In the genomic region with DNA sequence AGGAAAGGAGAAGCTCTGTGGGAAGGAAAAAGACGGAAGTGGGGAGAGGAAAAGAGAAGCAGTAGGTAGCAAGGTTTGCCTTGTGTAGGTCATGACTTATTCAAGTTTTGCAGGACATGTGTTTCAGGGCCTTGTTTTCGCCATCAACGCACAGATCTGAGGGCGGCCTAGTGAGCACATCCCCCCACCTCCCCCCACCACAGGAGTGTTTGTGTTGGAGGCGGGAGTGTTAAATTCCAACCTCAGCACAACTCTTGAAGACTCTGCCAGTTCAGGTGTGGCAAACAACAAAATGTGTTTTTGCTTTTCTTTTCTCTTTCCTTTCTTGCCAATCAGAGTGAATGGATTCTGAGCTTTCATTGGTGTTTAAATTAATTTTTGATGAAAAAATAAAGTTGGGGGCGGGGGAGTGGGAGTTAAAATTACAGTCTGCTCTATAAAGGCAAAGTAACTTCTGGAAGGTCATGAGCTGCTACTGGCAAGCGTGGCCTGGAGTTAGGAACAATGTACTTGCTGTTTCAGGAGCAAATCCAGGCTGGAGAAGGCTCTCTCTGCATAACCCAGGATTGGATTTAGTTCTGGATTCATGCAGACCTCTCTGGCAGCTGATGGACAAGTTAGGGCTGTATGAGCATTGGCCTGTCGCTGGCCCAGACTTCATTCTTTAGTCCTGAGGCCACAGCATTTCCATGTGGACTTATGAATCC, we compare ENCODE assay signal across 2 cellular contexts.
TF ChIP-seq lines count a peak whose summit lies in the region.

No MANE protein-coding gene starts in this region.

TF ChIP-seq in K562, 482 proteins besides CTCF, POLR2A, EP300 and RAD21 (continued from another document):
- TF ChIP-seq, protein P1, sequence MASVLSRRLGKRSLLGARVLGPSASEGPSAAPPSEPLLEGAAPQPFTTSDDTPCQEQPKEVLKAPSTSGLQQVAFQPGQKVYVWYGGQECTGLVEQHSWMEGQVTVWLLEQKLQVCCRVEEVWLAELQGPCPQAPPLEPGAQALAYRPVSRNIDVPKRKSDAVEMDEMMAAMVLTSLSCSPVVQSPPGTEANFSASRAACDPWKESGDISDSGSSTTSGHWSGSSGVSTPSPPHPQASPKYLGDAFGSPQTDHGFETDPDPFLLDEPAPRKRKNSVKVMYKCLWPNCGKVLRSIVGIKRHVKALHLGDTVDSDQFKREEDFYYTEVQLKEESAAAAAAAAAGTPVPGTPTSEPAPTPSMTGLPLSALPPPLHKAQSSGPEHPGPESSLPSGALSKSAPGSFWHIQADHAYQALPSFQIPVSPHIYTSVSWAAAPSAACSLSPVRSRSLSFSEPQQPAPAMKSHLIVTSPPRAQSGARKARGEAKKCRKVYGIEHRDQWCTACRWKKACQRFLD (CRISPR knock-in tag; IDR thresholded peaks at IDR 0.05), result 0 out of 2 replicates have a peak, but pooled peaks have one; percentile 17
- TF ChIP-seq, protein P2, sequence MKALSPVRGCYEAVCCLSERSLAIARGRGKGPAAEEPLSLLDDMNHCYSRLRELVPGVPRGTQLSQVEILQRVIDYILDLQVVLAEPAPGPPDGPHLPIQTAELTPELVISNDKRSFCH (CRISPR knock-in tag; IDR thresholded peaks at IDR 0.05), result no peak
- TF ChIP-seq, protein P2 (tag; IDR thresholded peaks at IDR 0.05), result no peak
- TF ChIP-seq, protein P3, sequence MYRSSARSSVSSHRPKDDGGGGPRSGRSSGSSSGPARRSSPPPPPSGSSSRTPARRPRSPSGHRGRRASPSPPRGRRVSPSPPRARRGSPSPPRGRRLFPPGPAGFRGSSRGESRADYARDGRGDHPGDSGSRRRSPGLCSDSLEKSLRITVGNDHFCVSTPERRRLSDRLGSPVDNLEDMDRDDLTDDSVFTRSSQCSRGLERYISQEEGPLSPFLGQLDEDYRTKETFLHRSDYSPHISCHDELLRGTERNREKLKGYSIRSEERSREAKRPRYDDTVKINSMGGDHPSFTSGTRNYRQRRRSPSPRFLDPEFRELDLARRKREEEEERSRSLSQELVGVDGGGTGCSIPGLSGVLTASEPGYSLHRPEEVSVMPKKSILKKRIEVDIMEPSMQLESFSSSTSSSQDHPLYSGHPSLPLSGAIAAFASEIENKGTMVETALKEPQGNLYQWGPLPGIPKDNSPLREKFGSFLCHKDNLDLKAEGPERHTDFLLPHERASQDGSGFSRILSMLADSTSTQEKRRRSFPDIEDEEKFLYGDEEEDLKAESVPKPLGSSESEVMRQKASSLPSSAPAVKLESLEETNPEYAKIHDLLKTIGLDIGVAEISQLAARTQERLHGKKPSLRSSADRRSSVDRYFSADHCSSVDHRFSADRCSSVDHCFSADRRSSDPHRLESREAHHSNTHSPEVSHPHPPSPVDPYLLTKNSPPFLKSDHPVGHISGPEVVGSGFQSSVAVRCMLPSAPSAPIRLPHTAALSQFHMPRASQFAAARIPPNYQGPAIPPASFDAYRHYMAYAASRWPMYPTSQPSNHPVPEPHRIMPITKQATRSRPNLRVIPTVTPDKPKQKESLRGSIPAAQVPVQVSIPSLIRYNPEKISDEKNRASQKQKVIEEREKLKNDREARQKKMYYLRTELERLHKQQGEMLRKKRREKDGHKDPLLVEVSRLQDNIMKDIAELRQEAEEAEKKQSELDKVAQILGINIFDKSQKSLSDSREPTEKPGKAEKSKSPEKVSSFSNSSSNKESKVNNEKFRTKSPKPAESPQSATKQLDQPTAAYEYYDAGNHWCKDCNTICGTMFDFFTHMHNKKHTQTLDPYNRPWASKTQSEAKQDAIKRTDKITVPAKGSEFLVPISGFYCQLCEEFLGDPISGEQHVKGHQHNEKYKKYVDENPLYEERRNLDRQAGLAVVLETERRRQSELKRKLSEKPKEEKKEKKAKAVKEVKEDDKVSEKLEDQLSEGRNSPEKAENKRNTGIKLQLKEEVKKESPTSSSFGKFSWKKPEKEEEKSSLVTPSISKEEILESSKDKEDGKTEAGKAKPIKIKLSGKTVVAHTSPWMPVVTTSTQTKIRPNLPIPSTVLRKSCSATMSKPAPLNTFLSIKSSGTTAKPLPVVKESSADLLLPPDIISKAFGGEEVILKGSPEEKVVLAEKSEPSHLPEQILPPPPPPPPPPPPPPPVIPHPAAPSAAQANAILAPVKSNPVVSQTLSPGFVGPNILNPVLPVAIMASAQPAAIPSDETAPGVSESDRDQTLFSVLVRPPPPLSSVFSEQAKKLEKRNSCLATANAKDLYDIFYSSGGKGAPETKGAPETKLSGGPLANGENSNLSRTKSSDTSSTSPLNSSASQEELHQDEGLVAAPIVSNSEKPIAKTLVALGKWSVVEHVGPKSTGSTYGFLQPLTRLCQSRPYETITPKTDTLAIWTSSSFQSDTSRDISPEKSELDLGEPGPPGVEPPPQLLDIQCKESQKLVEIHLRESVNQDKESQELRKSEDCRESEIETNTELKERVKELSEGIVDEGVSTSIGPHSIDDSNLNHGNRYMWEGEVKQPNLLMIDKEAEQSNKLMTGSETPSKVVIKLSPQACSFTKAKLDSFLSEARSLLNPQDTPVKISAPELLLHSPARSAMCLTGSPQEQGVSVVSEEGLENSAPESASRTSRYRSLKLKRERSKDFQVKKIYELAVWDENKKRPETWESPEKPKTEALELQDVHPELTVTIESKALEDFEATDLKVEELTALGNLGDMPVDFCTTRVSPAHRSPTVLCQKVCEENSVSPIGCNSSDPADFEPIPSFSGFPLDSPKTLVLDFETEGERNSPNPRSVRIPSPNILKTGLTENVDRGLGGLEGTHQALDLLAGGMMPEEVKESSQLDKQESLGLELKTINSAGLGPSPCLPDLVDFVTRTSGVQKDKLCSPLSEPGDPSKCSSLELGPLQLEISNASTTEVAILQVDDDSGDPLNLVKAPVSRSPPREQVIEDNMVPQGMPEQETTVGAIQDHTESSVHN (IDR thresholded peaks at IDR 0.05; ENCODE audit: borderline replicate concordance in 1 of 2, low read depth in 1 of 2), result no peak
- 0 out of 2 replicates have a peak, but pooled peaks have one; percentile 41 for TF ChIP-seq ZNF644 (tag; IDR thresholded peaks at IDR 0.05; ENCODE audit: low read depth)

TF ChIP-seq in SK-N-SH treated with all-trans-retinoic acid at 6 μM for 48 hours, 23 proteins besides CTCF, POLR2A, EP300 and RAD21 (continued from another document):
- TF ChIP-seq, protein P4, sequence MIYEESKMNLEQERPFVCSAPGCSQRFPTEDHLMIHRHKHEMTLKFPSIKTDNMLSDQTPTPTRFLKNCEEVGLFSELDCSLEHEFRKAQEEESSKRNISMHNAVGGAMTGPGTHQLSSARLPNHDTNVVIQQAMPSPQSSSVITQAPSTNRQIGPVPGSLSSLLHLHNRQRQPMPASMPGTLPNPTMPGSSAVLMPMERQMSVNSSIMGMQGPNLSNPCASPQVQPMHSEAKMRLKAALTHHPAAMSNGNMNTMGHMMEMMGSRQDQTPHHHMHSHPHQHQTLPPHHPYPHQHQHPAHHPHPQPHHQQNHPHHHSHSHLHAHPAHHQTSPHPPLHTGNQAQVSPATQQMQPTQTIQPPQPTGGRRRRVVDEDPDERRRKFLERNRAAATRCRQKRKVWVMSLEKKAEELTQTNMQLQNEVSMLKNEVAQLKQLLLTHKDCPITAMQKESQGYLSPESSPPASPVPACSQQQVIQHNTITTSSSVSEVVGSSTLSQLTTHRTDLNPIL (CRISPR knock-in tag; IDR thresholded peaks at IDR 0.05; ENCODE audit: low read depth), result no peak
- TF ChIP-seq ZNF565 (CRISPR knock-in tag; conservative IDR thresholded peaks at IDR 0.05; ENCODE audit: low read depth) (no peak), RARB (CRISPR knock-in tag; IDR thresholded peaks at IDR 0.05) (no peak), TOX (CRISPR knock-in tag; IDR thresholded peaks at IDR 0.05; ENCODE audit: borderline replicate concordance) (no peak), GLIS3 (CRISPR knock-in tag; IDR thresholded peaks at IDR 0.05) (no peak), TCF4 (CRISPR knock-in tag; IDR thresholded peaks at IDR 0.05; ENCODE audit: borderline replicate concordance) (no peak), SNAI2 (CRISPR knock-in tag; IDR thresholded peaks at IDR 0.05) (no peak), ZNF70 (CRISPR knock-in tag; IDR thresholded peaks at IDR 0.05) (no peak), PPARA (CRISPR knock-in tag; IDR thresholded peaks at IDR 0.05; ENCODE audit: borderline replicate concordance) (no peak), ZFP3 (CRISPR knock-in tag; IDR thresholded peaks at IDR 0.05) (no peak), CSDC2 (CRISPR knock-in tag; IDR thresholded peaks at IDR 0.05) (no peak), ESRRG (CRISPR knock-in tag; IDR thresholded peaks at IDR 0.05) (no peak), ZFP30 (CRISPR knock-in tag; IDR thresholded peaks at IDR 0.05) (no peak), ISL1 (CRISPR knock-in tag; IDR thresholded peaks at IDR 0.05) (no peak)
- TF ChIP-seq, protein P5, sequence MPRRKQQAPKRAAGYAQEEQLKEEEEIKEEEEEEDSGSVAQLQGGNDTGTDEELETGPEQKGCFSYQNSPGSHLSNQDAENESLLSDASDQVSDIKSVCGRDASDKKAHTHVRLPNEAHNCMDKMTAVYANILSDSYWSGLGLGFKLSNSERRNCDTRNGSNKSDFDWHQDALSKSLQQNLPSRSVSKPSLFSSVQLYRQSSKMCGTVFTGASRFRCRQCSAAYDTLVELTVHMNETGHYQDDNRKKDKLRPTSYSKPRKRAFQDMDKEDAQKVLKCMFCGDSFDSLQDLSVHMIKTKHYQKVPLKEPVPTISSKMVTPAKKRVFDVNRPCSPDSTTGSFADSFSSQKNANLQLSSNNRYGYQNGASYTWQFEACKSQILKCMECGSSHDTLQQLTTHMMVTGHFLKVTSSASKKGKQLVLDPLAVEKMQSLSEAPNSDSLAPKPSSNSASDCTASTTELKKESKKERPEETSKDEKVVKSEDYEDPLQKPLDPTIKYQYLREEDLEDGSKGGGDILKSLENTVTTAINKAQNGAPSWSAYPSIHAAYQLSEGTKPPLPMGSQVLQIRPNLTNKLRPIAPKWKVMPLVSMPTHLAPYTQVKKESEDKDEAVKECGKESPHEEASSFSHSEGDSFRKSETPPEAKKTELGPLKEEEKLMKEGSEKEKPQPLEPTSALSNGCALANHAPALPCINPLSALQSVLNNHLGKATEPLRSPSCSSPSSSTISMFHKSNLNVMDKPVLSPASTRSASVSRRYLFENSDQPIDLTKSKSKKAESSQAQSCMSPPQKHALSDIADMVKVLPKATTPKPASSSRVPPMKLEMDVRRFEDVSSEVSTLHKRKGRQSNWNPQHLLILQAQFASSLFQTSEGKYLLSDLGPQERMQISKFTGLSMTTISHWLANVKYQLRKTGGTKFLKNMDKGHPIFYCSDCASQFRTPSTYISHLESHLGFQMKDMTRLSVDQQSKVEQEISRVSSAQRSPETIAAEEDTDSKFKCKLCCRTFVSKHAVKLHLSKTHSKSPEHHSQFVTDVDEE (CRISPR knock-in tag; IDR thresholded peaks at IDR 0.05), result no peak
- TF ChIP-seq, protein P6, sequence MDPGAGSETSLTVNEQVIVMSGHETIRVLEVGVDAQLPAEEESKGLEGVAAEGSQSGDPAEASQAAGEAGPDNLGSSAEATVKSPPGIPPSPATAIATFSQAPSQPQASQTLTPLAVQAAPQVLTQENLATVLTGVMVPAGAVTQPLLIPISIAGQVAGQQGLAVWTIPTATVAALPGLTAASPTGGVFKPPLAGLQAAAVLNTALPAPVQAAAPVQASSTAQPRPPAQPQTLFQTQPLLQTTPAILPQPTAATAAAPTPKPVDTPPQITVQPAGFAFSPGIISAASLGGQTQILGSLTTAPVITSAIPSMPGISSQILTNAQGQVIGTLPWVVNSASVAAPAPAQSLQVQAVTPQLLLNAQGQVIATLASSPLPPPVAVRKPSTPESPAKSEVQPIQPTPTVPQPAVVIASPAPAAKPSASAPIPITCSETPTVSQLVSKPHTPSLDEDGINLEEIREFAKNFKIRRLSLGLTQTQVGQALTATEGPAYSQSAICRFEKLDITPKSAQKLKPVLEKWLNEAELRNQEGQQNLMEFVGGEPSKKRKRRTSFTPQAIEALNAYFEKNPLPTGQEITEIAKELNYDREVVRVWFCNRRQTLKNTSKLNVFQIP (CRISPR knock-in tag; IDR thresholded peaks at IDR 0.05; ENCODE audit: borderline replicate concordance, low read depth), result no peak
- TF ChIP-seq, protein P7, sequence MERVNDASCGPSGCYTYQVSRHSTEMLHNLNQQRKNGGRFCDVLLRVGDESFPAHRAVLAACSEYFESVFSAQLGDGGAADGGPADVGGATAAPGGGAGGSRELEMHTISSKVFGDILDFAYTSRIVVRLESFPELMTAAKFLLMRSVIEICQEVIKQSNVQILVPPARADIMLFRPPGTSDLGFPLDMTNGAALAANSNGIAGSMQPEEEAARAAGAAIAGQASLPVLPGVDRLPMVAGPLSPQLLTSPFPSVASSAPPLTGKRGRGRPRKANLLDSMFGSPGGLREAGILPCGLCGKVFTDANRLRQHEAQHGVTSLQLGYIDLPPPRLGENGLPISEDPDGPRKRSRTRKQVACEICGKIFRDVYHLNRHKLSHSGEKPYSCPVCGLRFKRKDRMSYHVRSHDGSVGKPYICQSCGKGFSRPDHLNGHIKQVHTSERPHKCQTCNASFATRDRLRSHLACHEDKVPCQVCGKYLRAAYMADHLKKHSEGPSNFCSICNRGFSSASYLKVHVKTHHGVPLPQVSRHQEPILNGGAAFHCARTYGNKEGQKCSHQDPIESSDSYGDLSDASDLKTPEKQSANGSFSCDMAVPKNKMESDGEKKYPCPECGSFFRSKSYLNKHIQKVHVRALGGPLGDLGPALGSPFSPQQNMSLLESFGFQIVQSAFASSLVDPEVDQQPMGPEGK (CRISPR knock-in tag; IDR thresholded peaks at IDR 0.05; ENCODE audit: borderline replicate concordance), result no peak
TF ChIP-seq in SK-N-SH treated with all-trans-retinoic acid at 6 μM for 48 hours: peak in this region for 0.
